ENCODE assay signal across 8 cellular contexts in the genomic region with DNA sequence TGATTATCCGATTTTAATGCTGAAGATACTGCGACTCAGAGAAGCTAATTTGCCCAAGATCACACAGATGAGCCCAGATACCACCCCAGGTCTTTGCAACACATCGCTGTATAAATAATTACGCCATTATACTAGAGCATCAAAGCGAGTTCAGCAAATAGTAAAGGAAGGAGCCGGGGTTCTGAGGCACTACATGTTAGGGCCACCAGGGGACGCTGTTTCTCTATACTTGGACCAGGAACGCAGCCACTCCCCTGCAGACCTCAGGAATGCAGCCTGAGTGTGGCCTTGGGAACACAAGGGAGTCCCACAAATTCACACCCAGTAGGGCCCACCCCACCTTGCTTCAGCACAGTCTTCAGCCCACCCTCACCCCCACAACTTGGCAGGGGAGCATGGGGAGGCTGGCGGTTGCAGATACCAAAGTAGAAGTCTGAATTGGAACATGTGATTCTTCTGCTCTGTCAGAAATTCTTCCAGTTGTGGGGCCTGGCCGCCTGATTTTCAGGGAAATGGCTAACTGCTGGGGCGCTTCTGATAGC. TPM values are rescaled to one million over a fixed set of nuclear protein-coding genes. Genes with fewer than 3 reads are reported as not detected.
DNase-seq lines count a peak whose midpoint lies in the region; ATAC-seq and TF ChIP-seq lines count a peak whose summit lies in the region.

No MANE protein-coding gene starts in this region.

- no peaks in the 10 kb centered on the region for H3K79me2 ChIP-seq in SK-N-SH (ENCODE audit: insufficient read depth)

- POLR2A ChIA-PET in SK-N-SH (lab: Yijun Ruan, JAX) = no interaction called here

- no peak overlapping the region for H3K4me3 ChIP-seq in AG09309 (ENCODE audit: control insufficient read depth, low read depth, low read length)
- no peak overlapping the region for H3K4me3 ChIP-seq in MG63
- peak overlapping the region; percentile 3 to 16; a peak in 2 of 4 replicates for H3K4me3 ChIP-seq in SK-N-SH (ENCODE audit: low read depth in 2 of 2, low read length in 1 of 2)
- H3K4me3 ChIP-seq in tibial artery = peak overlapping the region; percentile 18 to 23

- no peaks in the 10 kb centered on the region for H4K20me1 ChIP-seq in SK-N-SH (ENCODE audit: insufficient read depth)

- CTCF ChIA-PET in SK-N-SH (lab: Yijun Ruan, JAX) = interaction anchor here (0.6 to 18.5 kb wide), 61 partner anchors 8 to 919 kb away, joined by 3 to 375 read pairs (median 4); a partner anchor contains a TSS

- peak; percentile 82 for DNase-seq in AG09309 (ENCODE audit: low read depth)
- peak; percentile 86 for DNase-seq in MG63
- peak; percentile 85 for DNase-seq in SK-N-SH
- DNase-seq in head of caudate nucleus = peak; percentile 67 to 96 (median 88)
- DNase-seq in pons (ENCODE audit: low spot score) = peak; percentile 85
- DNase-seq in tibial artery = peak; percentile 91 to 93

- no peaks in the 10 kb centered on the region for H3K36me3 Mint-ChIP-seq in activated naive CD4-positive, alpha-beta T cell treated with anti-CD3 and anti-CD28 coated beads, Interleukin-2, amount 50 U/mL, for 24 hours

- no peaks in the 10 kb centered on the region for H3K9me3 Mint-ChIP-seq in activated naive CD4-positive, alpha-beta T cell treated with anti-CD3 and anti-CD28 coated beads, Interleukin-2, amount 50 U/mL, for 24 hours

- peaks cover 4% of the 10 kb centered on the region for H3K4me1 Mint-ChIP-seq in activated naive CD4-positive, alpha-beta T cell treated with anti-CD3 and anti-CD28 coated beads, Interleukin-2, amount 50 U/mL, for 24 hours

- peak; percentile 99 for TF ChIP-seq CTCF in AG09309 (IDR thresholded peaks at IDR 0.05; ENCODE audit: control insufficient read depth, insufficient read depth, low read depth, low read length, missing control alignments)
- TF ChIP-seq CTCF in SK-N-SH (IDR thresholded peaks at IDR 0.05) = peak; percentile 99
- TF ChIP-seq CTCF in tibial artery (IDR thresholded peaks at IDR 0.05) = peak; percentile 98 to 100

- H2AFZ ChIP-seq in SK-N-SH (ENCODE audit: low read depth) = peak overlapping the region; percentile 63

- H3K27ac ChIP-seq in SK-N-SH (ENCODE audit: low read depth in 2 of 2, low read length in 1 of 2) (peak overlapping the region; percentile 4 to 67; a peak in 3 of 4 replicates), tibial artery (peak overlapping the region; percentile 68 to 92)

- peaks cover 0 to 24% of the 10 kb centered on the region in 2 experiments; a peak in 2 of 4 replicates for H3K4me1 ChIP-seq in SK-N-SH (ENCODE audit: control insufficient read depth in 1 of 2, insufficient read depth in 2 of 2, low read depth in 1 of 2, low read length in 1 of 2)
- H3K4me1 ChIP-seq in tibial artery = peaks cover 0 to 55% (median 43%) of the 10 kb centered on the region in 4 donors

- intact Hi-C loops in head of caudate nucleus (cut with DNase I) = loop anchor here (2.0 to 10.0 kb wide), 3 partner anchors 96 to 166 kb away; no protein-coding TSS in a partner anchor
- intact Hi-C loops in tibial artery (cut with DNase I; ENCODE audit: low total_unique reads) = no loop called here

- H3K36me3 ChIP-seq in MG63 = no peaks in the 10 kb centered on the region
- H3K36me3 ChIP-seq in SK-N-SH (replicated peaks in 1 of 2; ENCODE audit: control insufficient read depth in 1 of 2, insufficient read depth in 2 of 2, low read length in 1 of 2) = no peaks in the 10 kb centered on the region
- H3K36me3 ChIP-seq in tibial artery = no peaks in the 10 kb centered on the region

- H3K9me3 ChIP-seq in MG63 = no peaks in the 10 kb centered on the region
- no peaks in the 10 kb centered on the region for H3K9me3 ChIP-seq in SK-N-SH
- H3K9me3 ChIP-seq in tibial artery = no peaks in the 10 kb centered on the region

- peak overlapping the region; percentile 45; the same call in 1 of the 2 replicates for H3K4me2 ChIP-seq in SK-N-SH

- H3K27me3 Mint-ChIP-seq in activated naive CD4-positive, alpha-beta T cell treated with anti-CD3 and anti-CD28 coated beads, Interleukin-2, amount 50 U/mL, for 24 hours = peaks cover 13% of the 10 kb centered on the region

- no peak for TF ChIP-seq EP300 in SK-N-SH (IDR thresholded peaks at IDR 0.05; ENCODE audit: borderline replicate concordance in 1 of 2, low read depth in 1 of 2, low read length in 1 of 2)

- WGBS in SK-N-SH (ENCODE audit: low lambda C conversion rate) = 19% methylated on average over 11 of the region's 11 CpGs

- H3K27me3 ChIP-seq in MG63 (no peaks in the 10 kb centered on the region), SK-N-SH (ENCODE audit: insufficient read depth) (no peaks in the 10 kb centered on the region), tibial artery (no peaks in the 10 kb centered on the region)

- H3K9ac ChIP-seq in SK-N-SH = peak overlapping the region; percentile 48; the same call in 1 of the 2 replicates

- peak overlapping the region; percentile 51 for H3K27ac Mint-ChIP-seq in activated naive CD4-positive, alpha-beta T cell treated with anti-CD3 and anti-CD28 coated beads, Interleukin-2, amount 50 U/mL, for 24 hours

- peak; percentile 47 for ATAC-seq in GM19463 (IDR thresholded peaks at IDR 0.05; ENCODE audit: unreplicated experiment)

- peak; percentile 100 for TF ChIP-seq RAD21 in SK-N-SH (IDR thresholded peaks at IDR 0.05; ENCODE audit: low read length)

- peaks cover 17% of the 10 kb centered on the region for H3F3A ChIP-seq in SK-N-SH (replicated peaks; ENCODE audit: insufficient read depth)

- no peaks in the 10 kb centered on the region for H3K9me2 ChIP-seq in SK-N-SH

- H3K4me3 Mint-ChIP-seq in activated naive CD4-positive, alpha-beta T cell treated with anti-CD3 and anti-CD28 coated beads, Interleukin-2, amount 50 U/mL, for 24 hours = no peak overlapping the region

TF ChIP-seq in SK-N-SH, 30 proteins besides CTCF, POLR2A, EP300 and RAD21:
- peak; percentile 100 for TF ChIP-seq SMC3 (IDR thresholded peaks at IDR 0.05; ENCODE audit: low read depth, low read length)
- 0 out of 2 replicates have a peak, but pooled peaks have one; percentile 19 for TF ChIP-seq NRF1 (IDR thresholded peaks at IDR 0.05; ENCODE audit: low read depth, low read length)
- TF ChIP-seq, protein P1, sequence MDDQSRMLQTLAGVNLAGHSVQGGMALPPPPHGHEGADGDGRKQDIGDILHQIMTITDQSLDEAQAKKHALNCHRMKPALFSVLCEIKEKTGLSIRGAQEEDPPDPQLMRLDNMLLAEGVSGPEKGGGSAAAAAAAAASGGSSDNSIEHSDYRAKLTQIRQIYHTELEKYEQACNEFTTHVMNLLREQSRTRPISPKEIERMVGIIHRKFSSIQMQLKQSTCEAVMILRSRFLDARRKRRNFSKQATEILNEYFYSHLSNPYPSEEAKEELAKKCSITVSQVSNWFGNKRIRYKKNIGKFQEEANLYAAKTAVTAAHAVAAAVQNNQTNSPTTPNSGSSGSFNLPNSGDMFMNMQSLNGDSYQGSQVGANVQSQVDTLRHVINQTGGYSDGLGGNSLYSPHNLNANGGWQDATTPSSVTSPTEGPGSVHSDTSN (IDR thresholded peaks at IDR 0.05) = no peak
- no peak for TF ChIP-seq MEF2A (IDR thresholded peaks at IDR 0.05; ENCODE audit: borderline replicate concordance, low read depth)
- no peak for TF ChIP-seq ELF1 (IDR thresholded peaks at IDR 0.05)
- TF ChIP-seq SIN3A (IDR thresholded peaks at IDR 0.05; ENCODE audit: borderline replicate concordance, low read depth, low read length) = 0 out of 2 replicates have a peak, but pooled peaks have one; percentile 33
- TF ChIP-seq TCF12 (IDR thresholded peaks at IDR 0.05) = 0 out of 2 replicates have a peak, but pooled peaks have one; percentile 22
- TF ChIP-seq, protein P2, sequence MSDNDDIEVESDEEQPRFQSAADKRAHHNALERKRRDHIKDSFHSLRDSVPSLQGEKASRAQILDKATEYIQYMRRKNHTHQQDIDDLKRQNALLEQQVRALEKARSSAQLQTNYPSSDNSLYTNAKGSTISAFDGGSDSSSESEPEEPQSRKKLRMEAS (IDR thresholded peaks at IDR 0.05; ENCODE audit: low read depth) = peak; percentile 60; the same call in 1 of the 2 replicates
- no peak; the same call in 1 of the 2 replicates for TF ChIP-seq TEAD4 (IDR thresholded peaks at IDR 0.05; ENCODE audit: borderline replicate concordance, insufficient read depth)
- no peak for TF ChIP-seq EZH2phosphoT487 (IDR thresholded peaks at IDR 0.05; ENCODE audit: borderline replicate concordance, low read depth)
- TF ChIP-seq, protein P3, sequence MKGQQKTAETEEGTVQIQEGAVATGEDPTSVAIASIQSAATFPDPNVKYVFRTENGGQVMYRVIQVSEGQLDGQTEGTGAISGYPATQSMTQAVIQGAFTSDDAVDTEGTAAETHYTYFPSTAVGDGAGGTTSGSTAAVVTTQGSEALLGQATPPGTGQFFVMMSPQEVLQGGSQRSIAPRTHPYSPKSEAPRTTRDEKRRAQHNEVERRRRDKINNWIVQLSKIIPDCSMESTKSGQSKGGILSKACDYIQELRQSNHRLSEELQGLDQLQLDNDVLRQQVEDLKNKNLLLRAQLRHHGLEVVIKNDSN (IDR thresholded peaks at IDR 0.05; ENCODE audit: borderline replicate concordance, low read depth) = no peak

RNA-seq across cellular contexts. Expression of a gene that starts 57.8 kb away (rescaled TPM):
- 107 and 128 TPM in 2 replicates for total RNA-seq in MG63 (2014; rRNA removed; shearing (Covaris generic); ENCODE audit: low replicate concordance)
- polyA plus RNA-seq in SK-N-SH (2012; rRNA removed) = 25.9 and 36.2 TPM in 2 replicates
- polyA plus RNA-seq in SK-N-SH (2012; cell fraction: cytosol; rRNA removed) = 32.7 and 34.4 TPM in 2 replicates
- 20.1 and 54.3 TPM in 2 replicates for polyA plus RNA-seq in SK-N-SH (2012; cell fraction: nucleus; rRNA removed)

Comparison
In these comparisons a context has a peak if more than half of its experiments do, and no peak if none do; other contexts are left out.
1. H3K4me3 ChIP-seq: peak in SK-N-SH (2 of 2) and tibial artery (2 of 2); none in AG09309 (single experiment) and MG63 (single experiment).
2. Peak in every context shown above with its lines, with median percentiles within 50 percentile points of each other: DNase-seq and CTCF ChIP-seq.